ENCODE assay signal across 9 cellular contexts in the genomic region with DNA sequence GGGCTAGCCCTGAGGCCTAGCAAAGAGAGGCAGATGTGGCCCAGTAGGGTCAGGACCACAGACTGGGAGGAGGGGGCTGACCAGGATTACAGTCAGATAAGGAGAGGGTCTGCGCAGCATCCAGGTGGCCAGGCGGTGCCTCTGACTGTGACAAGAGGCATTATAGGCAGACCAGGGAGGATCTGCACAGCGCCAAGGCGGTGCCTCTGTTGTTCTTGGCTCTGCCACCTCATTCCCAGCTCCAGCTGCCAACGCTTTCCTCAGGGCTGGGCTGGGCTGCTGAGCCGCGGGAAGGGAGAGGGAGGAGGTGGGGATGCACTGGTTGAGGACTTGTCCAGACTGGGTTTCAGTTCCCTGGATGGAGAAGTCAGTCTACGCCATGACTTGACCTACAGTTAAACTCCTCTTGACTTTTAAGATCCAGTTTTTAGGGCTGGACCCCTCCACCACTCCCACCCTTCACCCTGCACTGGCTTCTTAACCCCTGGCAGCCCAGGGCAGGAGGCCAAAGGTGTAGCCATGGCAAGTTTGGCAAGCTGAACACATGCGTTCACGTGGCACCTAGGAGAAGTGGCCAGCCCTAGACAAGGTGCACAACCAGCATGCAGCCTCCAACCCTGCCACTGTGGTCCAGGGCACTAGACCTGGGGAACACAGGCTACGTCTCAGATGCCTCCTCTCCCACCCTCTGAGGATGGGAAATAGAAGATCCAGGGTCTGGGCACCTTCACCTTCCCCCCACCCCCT. TPM values are rescaled to one million over a fixed set of nuclear protein-coding genes. Genes with fewer than 3 reads are reported as not detected.
DNase-seq lines count a peak whose midpoint lies in the region; ATAC-seq, FAIRE-seq and TF ChIP-seq lines count a peak whose summit lies in the region.
"Had no signal": no experiment of that assay in that cellular context is flagged by ENCODE, and none has a peak within 500 bp of the region (broad histone marks: within the 10 kb centered on the region; RNA-seq: fewer than 3 reads in every experiment).

No MANE protein-coding gene starts in this region.

- intact Hi-C loops in PC-3 (cut with micrococcal nuclease), result loop anchor here (1.0 kb wide), 1 partner anchor 16 kb away; no protein-coding TSS in a partner anchor

- H3K4me3 ChIP-seq in PC-3 (ENCODE audit: low read length), result no peak overlapping the region
- H3K4me3 ChIP-seq in fibroblast of the aortic adventitia (ENCODE audit: low read depth, low read length), result no peak overlapping the region
- no peak overlapping the region for H3K4me3 ChIP-seq in Karpas-422 (ENCODE audit: low read length)

- peak; percentile 77 for ATAC-seq in PC-3
- ATAC-seq in HG03457 (IDR thresholded peaks at IDR 0.05; ENCODE audit: unreplicated experiment), result no peak

- H3F3A ChIP-seq in PC-3 (ENCODE audit: low read length, unreplicated experiment), result no peaks in the 10 kb centered on the region

- H3K27me3 ChIP-seq in PC-3 (ENCODE audit: low read length) (no peaks in the 10 kb centered on the region), Karpas-422 (ENCODE audit: low read length) (no peaks in the 10 kb centered on the region)

- H4K20me1 ChIP-seq in PC-3 (ENCODE audit: low read length) (no peaks in the 10 kb centered on the region), Karpas-422 (ENCODE audit: insufficient read depth, low read depth, low read length) (no peaks in the 10 kb centered on the region)

- BruUV-seq in PC-3 (replicated peaks; lab: Mats Ljungman, UMichigan), result no TSS peak

- no peaks in the 10 kb centered on the region for H3K36me3 ChIP-seq in PC-3 (ENCODE audit: low read depth, low read length)
- H3K36me3 ChIP-seq in Karpas-422 (ENCODE audit: insufficient read depth, low read length), result no peaks in the 10 kb centered on the region

- H3K4me3 Mint-ChIP-seq in progenitor cell of endocrine pancreas (ENCODE audit: low read depth), result no peak overlapping the region

- no peak for TF ChIP-seq POLR2A in GM12892 (IDR thresholded peaks at IDR 0.05; ENCODE audit: low read depth, low read length)

- peaks cover 19% of the 10 kb centered on the region for H3K4me1 Mint-ChIP-seq in progenitor cell of endocrine pancreas (ENCODE audit: low read depth)

- no peaks in the 10 kb centered on the region for H3K9me3 ChIP-seq in PC-3 (ENCODE audit: low read length)
- H3K9me3 ChIP-seq in Karpas-422 (ENCODE audit: low read length), result no peaks in the 10 kb centered on the region

- H3K9me2 ChIP-seq in PC-3 (replicated peaks; ENCODE audit: low read length), result no peaks in the 10 kb centered on the region
- H3K9me2 ChIP-seq in Karpas-422 (replicated peaks; ENCODE audit: insufficient read depth, low read length), result no peaks in the 10 kb centered on the region

- no peak for TF ChIP-seq CTCF in PC-3 (conservative IDR thresholded peaks at IDR 0.05; ENCODE audit: low read depth, low read length)
- TF ChIP-seq CTCF in fibroblast of the aortic adventitia (IDR thresholded peaks at IDR 0.05; ENCODE audit: insufficient read depth, low read length), result no peak
- no peak for TF ChIP-seq CTCF in progenitor cell of endocrine pancreas (IDR thresholded peaks at IDR 0.05; ENCODE audit: unreplicated experiment)

- H3K9me3 Mint-ChIP-seq in progenitor cell of endocrine pancreas (ENCODE audit: low read depth), result no peaks in the 10 kb centered on the region

- no peak overlapping the region for H3K27ac ChIP-seq in PC-3 (ENCODE audit: low read length)
- no peak overlapping the region for H3K27ac ChIP-seq in Karpas-422 (ENCODE audit: low read length)

- CTCF ChIA-PET in PC-3 (lab: Charles Lee), result interaction anchor here (0.8 to 2.4 kb wide), 3 partner anchors 16 to 324 kb away, joined by 4 to 12 read pairs (median 5); no protein-coding TSS in a partner anchor

- H3K9ac ChIP-seq in PC-3 (ENCODE audit: low read length) (no peak overlapping the region), Karpas-422 (ENCODE audit: low read length) (no peak overlapping the region)

- no peak overlapping the region for H2AFZ ChIP-seq in PC-3 (ENCODE audit: low read length)
- H2AFZ ChIP-seq in Karpas-422 (ENCODE audit: low read length), result no peak overlapping the region

- POLR2A ChIA-PET in PC-3 (lab: Charles Lee; ENCODE audit: unreplicated experiment), result interaction anchor here (0.5 kb wide), 1 partner anchor 22 kb away, joined by 5 read pairs; no protein-coding TSS in a partner anchor

- no peak for FAIRE-seq in GM12892 (lab: Jason Lieb, UNC)
- FAIRE-seq: frontal cortex had no signal

- no peaks in the 10 kb centered on the region for H3K27me3 Mint-ChIP-seq in progenitor cell of endocrine pancreas

- H3K79me2 ChIP-seq in PC-3 (ENCODE audit: low read length) (no peaks in the 10 kb centered on the region), Karpas-422 (ENCODE audit: low read length) (no peaks in the 10 kb centered on the region)

- H3K4me1 ChIP-seq in PC-3 (ENCODE audit: insufficient read depth, low read length), result peaks cover 38% of the 10 kb centered on the region
- H3K4me1 ChIP-seq in Karpas-422 (ENCODE audit: low read length), result peaks cover 17% of the 10 kb centered on the region

- peak; percentile 55 for DNase-seq in GM04503 (ENCODE audit: low read depth)
- peak; percentile 83 for DNase-seq in PC-3
- DNase-seq in fibroblast of the aortic adventitia (ENCODE audit: low read depth), result peak; percentile 88
- no peak for DNase-seq in progenitor cell of endocrine pancreas (ENCODE audit: low spot score, unreplicated experiment)
- DNase-seq in GM12892 (ENCODE audit: insufficient read length), result no peak
- DNase-seq in Karpas-422, result no peak
- DNase-seq in NCI-H1048 (lab: John Stamatoyannopoulos, UW), result no peak

- peak overlapping the region; percentile 40; the same call in 1 of the 2 replicates for H3K4me2 ChIP-seq in PC-3 (ENCODE audit: low read length)
- no peak overlapping the region for H3K4me2 ChIP-seq in Karpas-422 (ENCODE audit: low read depth, low read length, poor library complexity, severe bottlenecking)

- H3K36me3 Mint-ChIP-seq in progenitor cell of endocrine pancreas (ENCODE audit: insufficient read depth), result no peaks in the 10 kb centered on the region

- H3K27ac Mint-ChIP-seq in progenitor cell of endocrine pancreas, result peak overlapping the region; percentile 11

RNA-seq across cellular contexts. Expression of gene CRABP2, which starts 4.5 kb away (rescaled TPM):
- 120 and 150 TPM in 2 replicates for total RNA-seq in PC-3 (2014; rRNA removed)
- 62.7 and 68.9 TPM in 2 replicates for total RNA-seq in fibroblast of the aortic adventitia (ENCODE audit: low replicate concordance)
- total RNA-seq in progenitor cell of endocrine pancreas, result 70.4 and 125 TPM in 2 replicates
- 0.76 TPM for polyA plus RNA-seq in GM12892 (2012; ENCODE audit: missing spikeins)
- total RNA-seq in Karpas-422 (2014; rRNA removed; shearing (Covaris generic); ENCODE audit: low replicate concordance), result 0.56 TPM in 1 of 2 replicates, not detected in the other

RNA-seq across cellular contexts. Expression of gene METTL25B, which starts 18.4 kb away (rescaled TPM):
- 10.4 and 14.6 TPM in 2 replicates for total RNA-seq in PC-3 (2014; rRNA removed)
- total RNA-seq in fibroblast of the aortic adventitia (ENCODE audit: low replicate concordance), result 4.1 and 10.9 TPM in 2 replicates
- 40.0 and 42.4 TPM in 2 replicates for total RNA-seq in progenitor cell of endocrine pancreas
- 24.4 TPM for polyA plus RNA-seq in GM12892 (2012; ENCODE audit: missing spikeins)
- 22.8 and 26.5 TPM in 2 replicates for total RNA-seq in Karpas-422 (2014; rRNA removed; shearing (Covaris generic); ENCODE audit: low replicate concordance)

RNA-seq across cellular contexts. Expression of gene ISG20L2, which starts 18.6 kb away (rescaled TPM):
- total RNA-seq in PC-3 (2014; rRNA removed), result 39.2 and 51.7 TPM in 2 replicates
- 9.9 and 27.4 TPM in 2 replicates for total RNA-seq in fibroblast of the aortic adventitia (ENCODE audit: low replicate concordance)
- total RNA-seq in progenitor cell of endocrine pancreas, result 36.9 and 38.9 TPM in 2 replicates
- 22.9 TPM for polyA plus RNA-seq in GM12892 (2012; ENCODE audit: missing spikeins)
- total RNA-seq in Karpas-422 (2014; rRNA removed; shearing (Covaris generic); ENCODE audit: low replicate concordance), result 17.9 and 18.4 TPM in 2 replicates

RNA-seq across cellular contexts. Expression of gene MRPL24, which starts 31.0 kb away (rescaled TPM):
- total RNA-seq in PC-3 (2014; rRNA removed), result 232 and 275 TPM in 2 replicates
- total RNA-seq in fibroblast of the aortic adventitia (ENCODE audit: low replicate concordance), result 19.0 and 42.8 TPM in 2 replicates
- total RNA-seq in progenitor cell of endocrine pancreas, result 35.9 and 43.2 TPM in 2 replicates
- polyA plus RNA-seq in GM12892 (2012; ENCODE audit: missing spikeins), result 129 TPM
- total RNA-seq in Karpas-422 (2014; rRNA removed; shearing (Covaris generic); ENCODE audit: low replicate concordance), result 102 and 113 TPM in 2 replicates

RNA-seq across cellular contexts. Expression of gene NES, which starts 32.7 kb away (rescaled TPM):
- total RNA-seq in PC-3 (2014; rRNA removed) (58.2 and 70.0 TPM in 2 replicates), fibroblast of the aortic adventitia (ENCODE audit: low replicate concordance) (44.5 and 83.0 TPM in 2 replicates), progenitor cell of endocrine pancreas (33.9 and 39.2 TPM in 2 replicates)
- polyA plus RNA-seq in GM12892 (2012; ENCODE audit: missing spikeins), result not detected
- total RNA-seq in Karpas-422 (2014; rRNA removed; shearing (Covaris generic); ENCODE audit: low replicate concordance), result not detected in 2 replicates

Comparison
In these comparisons a context has a peak if more than half of its experiments do, and no peak if none do; other contexts are left out.
1. DNase-seq: peak in GM04503 (single experiment), PC-3 (single experiment) and fibroblast of the aortic adventitia (single experiment); none in progenitor cell of endocrine pancreas (single experiment), GM12892 (single experiment), Karpas-422 (single experiment) and NCI-H1048 (single experiment).
2. RNA of gene CRABP2, which starts 4.5 kb away (total RNA-seq): 120 to 150 TPM in PC-3, 70.4 to 125 TPM in progenitor cell of endocrine pancreas and 62.7 to 68.9 TPM in fibroblast of the aortic adventitia; 0.56 TPM in Karpas-422; every median in the first group is over 10 times any median in the second.